In genomic region chr2:174009488-174010223, GRCh38 we compare ENCODE assay signal across 25 cellular contexts. TPM values are rescaled to one million over a fixed set of nuclear protein-coding genes. Genes with fewer than 3 reads are reported as not detected.
A peak's percentile ranks its signal among the peaks of the same experiment; 100 is the strongest.
DNase-seq lines count a peak whose midpoint lies in the region; ATAC-seq, FAIRE-seq and TF ChIP-seq lines count a peak whose summit lies in the region.
"Had no signal": no experiment of that assay in that cellular context is flagged by ENCODE, and none has a peak within 500 bp of the region (broad histone marks: within the 10 kb centered on the region; RNA-seq: fewer than 3 reads in every experiment).

No MANE protein-coding gene starts in this region.

- H3K36me3 Mint-ChIP-seq in stimulated activated memory B cell treated with anti-CD40 and anti-IgM and Interleukin-4, amounts not matched to agents 10 μg/mL and 1 μg/mL and 100 μg/mL, for 72 hours = no peaks in the 10 kb centered on the region
- H3K36me3 Mint-ChIP-seq: naive thymus-derived CD8-positive, alpha-beta T cell had no signal

- no peak overlapping the region for H3K27ac ChIP-seq in kidney (ENCODE audit: low read depth in 2 of 2, low read length in 2 of 2)
- H3K27ac ChIP-seq: HL-60, RWPE1, suprapubic skin had no signal

- H3K27me3 Mint-ChIP-seq in stimulated activated memory B cell treated with anti-CD40 and anti-IgM and Interleukin-4, amounts not matched to agents 10 μg/mL and 1 μg/mL and 100 μg/mL, for 72 hours = no peaks in the 10 kb centered on the region

- H3K27ac Mint-ChIP-seq in stimulated activated memory B cell treated with anti-CD40 and anti-IgM and Interleukin-4, amounts not matched to agents 10 μg/mL and 1 μg/mL and 100 μg/mL, for 72 hours = no peak overlapping the region
- H3K27ac Mint-ChIP-seq: naive thymus-derived CD8-positive, alpha-beta T cell had no signal

- no peak overlapping the region for H3K4me3 Mint-ChIP-seq in stimulated activated memory B cell treated with anti-CD40 and anti-IgM and Interleukin-4, amounts not matched to agents 10 μg/mL and 1 μg/mL and 100 μg/mL, for 72 hours
- H3K4me3 Mint-ChIP-seq: naive thymus-derived CD8-positive, alpha-beta T cell had no signal

- no peaks in the 10 kb centered on the region for H3K36me3 ChIP-seq in kidney (ENCODE audit: control insufficient read depth in 1 of 2, insufficient read depth in 2 of 2, low read length in 2 of 2)
- H3K36me3 ChIP-seq: heart left ventricle, suprapubic skin had no signal

- H3K4me1 ChIP-seq in kidney (ENCODE audit: control insufficient read depth in 1 of 2, insufficient read depth in 1 of 2, low read depth in 1 of 2, low read length in 2 of 2) = peaks cover 4 to 6% of the 10 kb centered on the region in 2 donors

- peaks cover 14% of the 10 kb centered on the region for H3K4me1 Mint-ChIP-seq in stimulated activated memory B cell treated with anti-CD40 and anti-IgM and Interleukin-4, amounts not matched to agents 10 μg/mL and 1 μg/mL and 100 μg/mL, for 72 hours

- ATAC-seq in stimulated activated memory B cell treated with anti-CD40 and anti-IgM and Interleukin-4, amounts not matched to agents 10 μg/mL and 1 μg/mL and 100 μg/mL, for 72 hours = no peak
- ATAC-seq in HG02973 (IDR thresholded peaks at IDR 0.05; ENCODE audit: unreplicated experiment) (no peak), HG02798 (IDR thresholded peaks at IDR 0.05; ENCODE audit: poor library complexity, unreplicated experiment) (no peak)
- ATAC-seq: heart left ventricle; naive thymus-derived CD8-positive, alpha-beta T cell had no signal

- no peaks in the 10 kb centered on the region for H3K9me3 Mint-ChIP-seq in stimulated activated memory B cell treated with anti-CD40 and anti-IgM and Interleukin-4, amounts not matched to agents 10 μg/mL and 1 μg/mL and 100 μg/mL, for 72 hours
- H3K9me3 Mint-ChIP-seq: naive thymus-derived CD8-positive, alpha-beta T cell had no signal

- no peak overlapping the region for H3K4me3 ChIP-seq in choroid plexus epithelial cell (ENCODE audit: low read depth, low read length)
- H3K4me3 ChIP-seq in kidney (ENCODE audit: low read length in 2 of 2) = no peak overlapping the region
- H3K4me3 ChIP-seq: heart left ventricle, suprapubic skin had no signal

- H3K9ac ChIP-seq in kidney (ENCODE audit: low read length in 2 of 2) = no peak overlapping the region

- no peaks in the 10 kb centered on the region for H3K9me3 ChIP-seq in kidney (ENCODE audit: control insufficient read depth in 1 of 2, low read length in 2 of 2)
- H3K9me3 ChIP-seq: heart left ventricle, suprapubic skin had no signal

- DNase-seq in HT1080 (ENCODE audit: low read depth) = peak; percentile 34
- DNase-seq in choroid plexus epithelial cell (ENCODE audit: low read depth) = peak; percentile 52
- no peak for DNase-seq in kidney
- DNase-seq in mesenteric fat pad (ENCODE audit: low spot score) = no peak
- DNase-seq: 8988T; activated CD4-positive, alpha-beta T cell treated with anti-CD3 and anti-CD28 coated beads, Interleukin-2, amount 50 U/mL, for 4 hours; activated naive CD4-positive, alpha-beta T cell; aorta; C1 segment of cervical spinal cord; cortex of kidney; erythroblast; heart left ventricle; naive thymus-derived CD8-positive, alpha-beta T cell; NCI-H1092; NCI-H2081; NK-92 treated with Interleukin-12 subunit alpha and Interleukin-12 subunit beta, amount 100 ng/mL, for 24 hours; posterior cingulate gyrus; stimulated activated CD4-positive, alpha-beta T cell treated with anti-CD3 and anti-CD28 coated beads, Interleukin-4, amount 100 ng/mL, for 4 hours had no signal

- no peak for TF ChIP-seq CTCF in choroid plexus epithelial cell (conservative IDR thresholded peaks at IDR 0.05; ENCODE audit: low read depth, low read length)
- no peak for TF ChIP-seq CTCF in kidney (IDR thresholded peaks at IDR 0.05; ENCODE audit: borderline replicate concordance, extremely low read depth, insufficient read depth)

- intact Hi-C loops in kidney (cut with DNase I) = no loop called here

- FAIRE-seq in A204.1 (lab: Jason Lieb, UNC) (peak; percentile 58), kidney (lab: Jason Lieb, UNC) (peak; percentile 90)

RNA-seq across cellular contexts. Expression of gene SP3, which starts 44.5 kb away (rescaled TPM):
- 107 and 117 TPM in 2 replicates for total RNA-seq in HT1080 (2014; rRNA removed; shearing (Covaris generic))
- polyA plus RNA-seq in HT1080 (2015; cell fraction: cytosol; rRNA removed) = 38.3 and 49.7 TPM in 2 replicates
- polyA plus RNA-seq in HT1080 (2015; cell fraction: nucleus; rRNA removed) = 52.2 and 60.7 TPM in 2 replicates
- total RNA-seq in kidney (86.2 TPM), mesenteric fat pad (72.3 TPM)
- polyA plus RNA-seq in kidney (ENCODE audit: insufficient read depth, low read depth, low replicate concordance) = 14.5 TPM

Comparison
In these comparisons a context has a peak if more than half of its experiments do, and no peak if none do; other contexts are left out.
1. DNase-seq: peak in HT1080 (single experiment) and choroid plexus epithelial cell (single experiment); none in kidney (single experiment) and mesenteric fat pad (single experiment).